In genomic region chr22:48758905-48759875, GRCh38 we compare ENCODE assay signal across 15 cellular contexts.
DNase-seq lines count a peak whose midpoint lies in the region; ATAC-seq and TF ChIP-seq lines count a peak whose summit lies in the region.
"Had no signal": no experiment of that assay in that cellular context is flagged by ENCODE, and none has a peak within 500 bp of the region (broad histone marks: within the 10 kb centered on the region; RNA-seq: fewer than 3 reads in every experiment).

No MANE protein-coding gene starts in this region.

- H3K27ac ChIP-seq in esophagus muscularis mucosa (replicated peaks in 1 of 4): no peak overlapping the region

- H3K4me3 Mint-ChIP-seq in activated naive CD8-positive, alpha-beta T cell treated with anti-CD3 and anti-CD28 coated beads for 36 hours: no peak overlapping the region
- H3K4me3 Mint-ChIP-seq: nephron; T-helper 1 cell treated with Interleukin-12 subunit alpha and Interleukin-12 subunit beta and Interleukin-4 antibody, amounts not matched to agents 30 μg/mL and 1 μg/mL, for 36 hours had no signal

- DNase-seq in ELF-1 (ENCODE audit: low read depth, low spot score) (peak; percentile 0), H7 (peak; percentile 16), esophagus muscularis mucosa (ENCODE audit: extremely low spot score) (peak; percentile 68), posterior vena cava (ENCODE audit: low spot score) (peak; percentile 74), NCI-H524 treated with DMSO at 0.1 percent for 48 hours (lab: John Stamatoyannopoulos, UW) (no peak)
- DNase-seq in activated naive CD8-positive, alpha-beta T cell treated with anti-CD3 and anti-CD28 coated beads for 36 hours: no peak
- DNase-seq: activated gamma-delta T cell treated with Interleukin-2 at 50 U/mL for 16 hours; amygdala; effector memory CD4-positive, alpha-beta T cell; KG1; SIG-M5; stimulated activated naive CD8-positive, alpha-beta T cell treated with anti-CD3 and anti-CD28 coated beads, Interleukin-15, Interleukin-2, amounts not matched to agents 100 U/mL and 50 U/mL, for 24 hours had no signal

- WGBS in esophagus muscularis mucosa: 94% methylated on average over 19 of the region's 22 CpGs

- intact Hi-C loops in esophagus muscularis mucosa (cut with DNase I): no loop called here
- intact Hi-C loops in posterior vena cava (cut with DNase I): no loop called here

- TF ChIP-seq EP300 in esophagus muscularis mucosa (IDR thresholded peaks at IDR 0.05): no peak

- TF ChIP-seq POLR2A in esophagus muscularis mucosa (IDR thresholded peaks at IDR 0.05; ENCODE audit: low read depth): no peak

- no peak overlapping the region for H3K27ac Mint-ChIP-seq in activated naive CD8-positive, alpha-beta T cell treated with anti-CD3 and anti-CD28 coated beads for 36 hours
- H3K27ac Mint-ChIP-seq: nephron; T-helper 1 cell treated with Interleukin-12 subunit alpha and Interleukin-12 subunit beta and Interleukin-4 antibody, amounts not matched to agents 30 μg/mL and 1 μg/mL, for 36 hours had no signal

- no peaks in the 10 kb centered on the region for H3K9me3 Mint-ChIP-seq in activated naive CD8-positive, alpha-beta T cell treated with anti-CD3 and anti-CD28 coated beads for 36 hours
- H3K9me3 Mint-ChIP-seq: T-helper 1 cell treated with Interleukin-12 subunit alpha and Interleukin-12 subunit beta and Interleukin-4 antibody, amounts not matched to agents 30 μg/mL and 1 μg/mL, for 36 hours had no signal

- ATAC-seq in HG03045 (IDR thresholded peaks at IDR 0.05; ENCODE audit: unreplicated experiment): no peak
- ATAC-seq: stimulated activated naive CD8-positive, alpha-beta T cell treated with anti-CD3 and anti-CD28 coated beads, Interleukin-15, Interleukin-2, amounts not matched to agents 100 U/mL and 50 U/mL, for 24 hours had no signal

- no peak for TF ChIP-seq CTCF in esophagus muscularis mucosa (IDR thresholded peaks at IDR 0.05)

- H3K4me3 ChIP-seq in H7 (ENCODE audit: insufficient read depth, low read depth, low read length) (no peak overlapping the region), esophagus muscularis mucosa (no peak overlapping the region)

- H3K36me3 ChIP-seq in H7 (replicated peaks; ENCODE audit: control insufficient read depth, insufficient read depth, low read length): no peaks in the 10 kb centered on the region
- no peaks in the 10 kb centered on the region for H3K36me3 ChIP-seq in esophagus muscularis mucosa

- H3K4me1 ChIP-seq in esophagus muscularis mucosa: no peaks in the 10 kb centered on the region

- peaks cover 5% of the 10 kb centered on the region for H3K27me3 Mint-ChIP-seq in activated naive CD8-positive, alpha-beta T cell treated with anti-CD3 and anti-CD28 coated beads for 36 hours

- no peaks in the 10 kb centered on the region for H3K4me1 Mint-ChIP-seq in activated naive CD8-positive, alpha-beta T cell treated with anti-CD3 and anti-CD28 coated beads for 36 hours

- H3K27me3 ChIP-seq in H7 (ENCODE audit: control insufficient read depth, insufficient read depth, low read length): no peaks in the 10 kb centered on the region; the same call in 1 of the 2 replicates
- H3K27me3 ChIP-seq in esophagus muscularis mucosa: peaks cover 0 to 55% (median 0%) of the 10 kb centered on the region in 4 donors

- no peaks in the 10 kb centered on the region for H3K9me3 ChIP-seq in esophagus muscularis mucosa

- H3K36me3 Mint-ChIP-seq in activated naive CD8-positive, alpha-beta T cell treated with anti-CD3 and anti-CD28 coated beads for 36 hours: no peaks in the 10 kb centered on the region

Comparison
In these comparisons a context has a peak if more than half of its experiments do, and no peak if none do; other contexts are left out.
1. DNase-seq: peak in ELF-1 (single experiment), H7 (single experiment), esophagus muscularis mucosa (single experiment) and posterior vena cava (single experiment); none in activated naive CD8-positive, alpha-beta T cell treated with anti-CD3 and anti-CD28 coated beads for 36 hours (single experiment) and NCI-H524 treated with DMSO at 0.1 percent for 48 hours (single experiment).